22 cellular contexts compared by ENCODE assay signal in the genomic region with DNA sequence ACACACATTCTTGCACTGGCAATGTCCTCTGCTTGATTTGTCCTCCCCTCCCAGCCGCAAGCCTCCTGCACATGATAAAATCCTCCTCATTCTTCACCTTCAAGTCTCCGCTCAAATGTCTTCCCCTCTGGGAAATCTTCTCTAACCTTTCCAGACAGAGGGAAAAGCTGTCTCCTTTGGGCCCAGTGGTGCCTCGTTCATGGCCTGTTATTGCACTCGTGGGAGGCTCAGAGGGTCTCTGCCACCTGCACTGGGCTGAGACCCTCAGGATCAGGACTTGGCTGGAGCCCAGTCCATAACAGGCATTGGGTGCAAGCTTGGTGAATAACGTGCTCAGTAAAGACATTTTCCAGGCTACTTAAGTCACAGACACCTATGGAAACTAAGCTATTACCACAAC.
"Had no signal": no experiment of that assay in that cellular context is flagged by ENCODE, and none has a peak within 500 bp of the region (broad histone marks: within the 10 kb centered on the region; RNA-seq: fewer than 3 reads in every experiment).

No MANE protein-coding gene starts in this region.

- ATAC-seq: effector memory CD8-positive, alpha-beta T cell; gastrocnemius medialis; heart left ventricle; left colon; left ventricle myocardium superior; lower lobe of right lung; natural killer cell; stimulated activated naive CD8-positive, alpha-beta T cell treated with anti-CD3 and anti-CD28 coated beads, Interleukin-15, Interleukin-2, amounts not matched to agents 100 U/mL and 50 U/mL, for 24 hours had no signal

- DNase-seq: cortex of kidney; effector memory CD8-positive, alpha-beta T cell; foreskin fibroblast; gastrocnemius medialis; heart left ventricle; hippocampal formation; left colon; left ventricle myocardium superior; lower lobe of right lung; natural killer cell; occipital lobe; sigmoid colon; stimulated activated CD4-positive, alpha-beta T cell treated with anti-CD3 and anti-CD28 coated beads, Interleukin-4, amount 100 ng/mL, for 4 hours; stimulated activated naive CD8-positive, alpha-beta T cell treated with anti-CD3 and anti-CD28 coated beads, Interleukin-15, Interleukin-2, amounts not matched to agents 100 U/mL and 50 U/mL, for 24 hours; substantia nigra; transverse colon; upper lobe of right lung; uterus had no signal

- H3K27ac ChIP-seq: gastrocnemius medialis, heart left ventricle, lower lobe of right lung, parathyroid adenoma, sigmoid colon, thoracic aorta, transverse colon, upper lobe of right lung, uterus had no signal

- H3K27me3 ChIP-seq: gastrocnemius medialis, heart left ventricle, sigmoid colon, transverse colon, upper lobe of right lung, uterus had no signal

- H3K27ac Mint-ChIP-seq: natural killer cell; progenitor cell of endocrine pancreas; stimulated activated memory B cell treated with anti-CD40 and anti-IgM and Interleukin-4, amounts not matched to agents 10 μg/mL and 1 μg/mL and 100 μg/mL, for 72 hours had no signal

- H2AFZ ChIP-seq: parathyroid adenoma had no signal

- H3K4me1 ChIP-seq: gastrocnemius medialis, heart left ventricle, lower lobe of right lung, parathyroid adenoma, sigmoid colon, transverse colon, upper lobe of right lung, uterus had no signal

- H3K4me1 Mint-ChIP-seq: natural killer cell; stimulated activated memory B cell treated with anti-CD40 and anti-IgM and Interleukin-4, amounts not matched to agents 10 μg/mL and 1 μg/mL and 100 μg/mL, for 72 hours had no signal

- H3K4me3 Mint-ChIP-seq: effector memory CD8-positive, alpha-beta T cell; natural killer cell; stimulated activated memory B cell treated with anti-CD40 and anti-IgM and Interleukin-4, amounts not matched to agents 10 μg/mL and 1 μg/mL and 100 μg/mL, for 72 hours had no signal

- H3K9me3 ChIP-seq: gastrocnemius medialis had no signal

- H3K36me3 Mint-ChIP-seq: natural killer cell; stimulated activated memory B cell treated with anti-CD40 and anti-IgM and Interleukin-4, amounts not matched to agents 10 μg/mL and 1 μg/mL and 100 μg/mL, for 72 hours had no signal

- H3K4me3 ChIP-seq: gastrocnemius medialis, heart left ventricle, lower lobe of right lung, sigmoid colon, thoracic aorta, transverse colon, upper lobe of right lung, uterus had no signal

- H3K36me3 ChIP-seq: gastrocnemius medialis, heart left ventricle, lower lobe of right lung, sigmoid colon, thoracic aorta, transverse colon, upper lobe of right lung, uterus had no signal

- H3K9ac ChIP-seq: parathyroid adenoma had no signal

- H3K79me2 ChIP-seq: parathyroid adenoma had no signal
